ENCODE assay signal across 8 cellular contexts in the genomic region with DNA sequence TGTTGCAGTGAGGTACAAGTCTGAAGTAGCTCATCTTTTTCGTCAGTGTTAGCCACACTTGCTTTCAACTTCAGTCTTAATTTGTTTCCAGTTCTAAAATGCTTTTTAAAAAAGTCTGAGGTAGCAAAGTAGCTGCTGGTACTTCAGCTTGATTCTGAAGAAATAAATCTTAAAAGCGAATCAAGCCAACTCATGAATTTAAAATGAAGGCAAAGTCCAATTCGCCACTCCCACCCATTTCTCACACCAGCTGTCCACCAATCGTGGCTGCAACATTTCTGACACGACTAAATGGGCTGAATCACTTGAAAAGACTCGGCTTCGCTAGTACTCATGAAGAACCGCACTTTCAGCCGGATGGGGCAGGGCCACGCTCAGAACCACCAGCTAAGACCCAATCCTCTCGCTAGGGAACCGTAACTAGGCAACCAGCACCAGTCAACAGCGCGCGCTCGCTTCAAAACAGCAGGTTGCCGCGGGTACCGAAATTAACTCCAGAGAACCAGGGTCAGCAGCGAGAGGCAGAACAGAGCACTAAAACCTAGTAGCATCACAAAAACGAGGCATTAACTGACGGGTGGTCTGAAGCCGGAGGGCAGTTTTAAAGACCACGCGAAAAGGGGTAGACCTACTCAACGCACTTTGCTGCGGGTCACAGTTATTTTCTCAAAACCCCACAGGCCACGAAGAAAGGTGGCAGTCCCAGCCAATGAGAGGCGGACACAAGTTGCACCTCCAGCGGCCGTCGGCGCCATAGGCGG. TPM values are rescaled to one million over a fixed set of nuclear protein-coding genes. Genes with fewer than 3 reads are reported as not detected.
DNase-seq lines count a peak whose midpoint lies in the region; ATAC-seq and TF ChIP-seq lines count a peak whose summit lies in the region.

No MANE protein-coding gene starts in this region.

- H3F3A ChIP-seq in neural cell (ENCODE audit: insufficient read depth, low read length, poor library complexity, severe bottlenecking): peaks cover 9% of the 10 kb centered on the region

- H3K4me3 Mint-ChIP-seq in CD8-positive, alpha-beta memory T cell: peak overlapping the region; percentile 94 to 98 (median 98)
- H3K4me3 Mint-ChIP-seq in stimulated activated naive CD8-positive, alpha-beta T cell treated with anti-CD3 and anti-CD28 coated beads, Interleukin-15, amount 100 ng/mL, for 72 hours: peak overlapping the region; percentile 94 to 98

- peaks cover 50% of the 10 kb centered on the region for H3K79me2 ChIP-seq in neural cell (replicated peaks; ENCODE audit: insufficient read depth, low read length)

- H3K27me3 Mint-ChIP-seq in CD8-positive, alpha-beta memory T cell: peaks cover 0 to 19% of the 10 kb centered on the region in 2 donors
- no peaks in the 10 kb centered on the region for H3K27me3 Mint-ChIP-seq in stimulated activated naive CD8-positive, alpha-beta T cell treated with anti-CD3 and anti-CD28 coated beads, Interleukin-15, amount 100 ng/mL, for 72 hours

- H3K27ac ChIP-seq in CD8-positive, alpha-beta memory T cell (ENCODE audit: low read depth, low read length): peak overlapping the region; percentile 100
- H3K27ac ChIP-seq in HUES64 (ENCODE audit: low read depth, low read length) (peak overlapping the region; percentile 99), RWPE1 (peak overlapping the region; percentile 97), neural cell (ENCODE audit: low read length) (peak overlapping the region; percentile 100)

- peaks cover 0 to 7% (median 3%) of the 10 kb centered on the region in 5 donors for H3K9me3 Mint-ChIP-seq in CD8-positive, alpha-beta memory T cell
- no peaks in the 10 kb centered on the region for H3K9me3 Mint-ChIP-seq in stimulated activated naive CD8-positive, alpha-beta T cell treated with anti-CD3 and anti-CD28 coated beads, Interleukin-15, amount 100 ng/mL, for 72 hours

- TF ChIP-seq CTCF in RWPE1 (conservative IDR thresholded peaks at IDR 0.05; ENCODE audit: low read depth) (no peak; the same call in 1 of the 2 replicates), foreskin fibroblast (IDR thresholded peaks at IDR 0.05; ENCODE audit: low read depth, low read length) (no peak), neural cell (IDR thresholded peaks at IDR 0.05; ENCODE audit: poor library complexity, severe bottlenecking) (peak; percentile 74)

- no peak overlapping the region for H2AFZ ChIP-seq in neural cell (ENCODE audit: low read depth, low read length)

- POLR2A ChIA-PET in CD8-positive, alpha-beta memory T cell (lab: Charles Lee): interaction anchor here (0.6 to 6.0 kb wide), 13 partner anchors 8 to 1579 kb away, joined by 3 to 74 read pairs (median 5); partner anchors contain the start of genes AHI1, HBS1L and MTFR2
- POLR2A ChIA-PET in RWPE1 (lab: Yijun Ruan, JAX; ENCODE audit: low non-redundant PET): interaction anchor here (0.9 kb wide), 1 partner anchor 342 kb away, joined by 3 read pairs; no protein-coding TSS in a partner anchor

- H3K4me1 ChIP-seq in CD8-positive, alpha-beta memory T cell (ENCODE audit: insufficient read depth, low read length): peaks cover 67% of the 10 kb centered on the region
- peaks cover 23% of the 10 kb centered on the region for H3K4me1 ChIP-seq in HUES64 (ENCODE audit: insufficient read depth, low read length)

- no peaks in the 10 kb centered on the region for H3K27me3 ChIP-seq in CD8-positive, alpha-beta memory T cell (ENCODE audit: insufficient read depth, low read length, poor library complexity, severe bottlenecking)
- H3K27me3 ChIP-seq in HUES64 (ENCODE audit: insufficient read depth, low read length): no peaks in the 10 kb centered on the region
- no peaks in the 10 kb centered on the region for H3K27me3 ChIP-seq in neural cell (ENCODE audit: insufficient read depth, low read depth, low read length)

- H3K9ac ChIP-seq in HUES64 (ENCODE audit: low read depth, low read length) (peak overlapping the region; percentile 100), neural cell (ENCODE audit: low read length) (peak overlapping the region; percentile 100)

- peaks cover 0 to 44% (median 7%) of the 10 kb centered on the region in 3 donors for H3K36me3 Mint-ChIP-seq in CD8-positive, alpha-beta memory T cell

- no peaks in the 10 kb centered on the region for H3K9me3 ChIP-seq in CD8-positive, alpha-beta memory T cell (ENCODE audit: low read length)
- H3K9me3 ChIP-seq in HUES64 (ENCODE audit: insufficient read depth, low read depth, low read length) (no peaks in the 10 kb centered on the region), neural cell (ENCODE audit: low read length) (no peaks in the 10 kb centered on the region)

- peak; percentile 27 for ATAC-seq in GM21423 (IDR thresholded peaks at IDR 0.05; ENCODE audit: unreplicated experiment)
- ATAC-seq in stimulated activated naive CD8-positive, alpha-beta T cell treated with anti-CD3 and anti-CD28 coated beads, Interleukin-15, amount 100 ng/mL, for 72 hours: peak; percentile 68

- H4K20me1 ChIP-seq in neural cell (ENCODE audit: insufficient read depth): peaks cover 25% of the 10 kb centered on the region

- peak overlapping the region; percentile 99 to 100 (median 100) for H3K27ac Mint-ChIP-seq in CD8-positive, alpha-beta memory T cell
- H3K27ac Mint-ChIP-seq in stimulated activated naive CD8-positive, alpha-beta T cell treated with anti-CD3 and anti-CD28 coated beads, Interleukin-15, amount 100 ng/mL, for 72 hours: peak overlapping the region; percentile 100

- WGBS in HUES64: under 1% methylated on average over 34 of the region's 34 CpGs

- H3K4me2 ChIP-seq in neural cell (ENCODE audit: low read length): peak overlapping the region; percentile 47

- no peaks in the 10 kb centered on the region for H3K36me3 ChIP-seq in CD8-positive, alpha-beta memory T cell (ENCODE audit: insufficient read depth, low read length)
- H3K36me3 ChIP-seq in HUES64 (ENCODE audit: insufficient read depth, low read length) (no peaks in the 10 kb centered on the region), neural cell (ENCODE audit: insufficient read depth, low read length) (no peaks in the 10 kb centered on the region)

- peak; percentile 87 to 98 (median 96) for DNase-seq in CD8-positive, alpha-beta memory T cell
- DNase-seq in RWPE1 (ENCODE audit: low spot score) (peak; percentile 81), foreskin fibroblast (peak; percentile 91 to 95)
- DNase-seq in activated gamma-delta T cell treated with anti-CD3 and anti-CD28 coated beads, Interleukin-2, amount 50 U/mL, for 16 hours (ENCODE audit: low read depth): peak; percentile 85
- DNase-seq in stimulated activated naive CD8-positive, alpha-beta T cell treated with anti-CD3 and anti-CD28 coated beads, Interleukin-15, amount 100 ng/mL, for 72 hours: peak; percentile 81 to 89

- TF ChIP-seq RAD21 in neural cell (conservative IDR thresholded peaks at IDR 0.05): no peak

- peaks cover 62 to 81% (median 68%) of the 10 kb centered on the region in 3 donors for H3K4me1 Mint-ChIP-seq in CD8-positive, alpha-beta memory T cell
- peaks cover 68% of the 10 kb centered on the region for H3K4me1 Mint-ChIP-seq in stimulated activated naive CD8-positive, alpha-beta T cell treated with anti-CD3 and anti-CD28 coated beads, Interleukin-15, amount 100 ng/mL, for 72 hours

- H3K9me2 ChIP-seq in neural cell (ENCODE audit: insufficient read depth, low read length): no peaks in the 10 kb centered on the region

- peak overlapping the region; percentile 97 for H3K4me3 ChIP-seq in CD8-positive, alpha-beta memory T cell (ENCODE audit: low read length)
- peak overlapping the region; percentile 99 for H3K4me3 ChIP-seq in HUES64 (ENCODE audit: low read length)
- H3K4me3 ChIP-seq in foreskin fibroblast (ENCODE audit: low read depth in 1 of 2, low read length in 2 of 2): peak overlapping the region; percentile 97
- peak overlapping the region; percentile 78 for H3K4me3 ChIP-seq in neural cell (ENCODE audit: low read length)

- no peak for TF ChIP-seq EP300 in neural cell (conservative IDR thresholded peaks at IDR 0.05; ENCODE audit: poor library complexity, severe bottlenecking)

- CTCF ChIA-PET in CD8-positive, alpha-beta memory T cell (lab: Charles Lee): interaction anchor here (0.8 to 3.9 kb wide), 7 partner anchors 20 to 262 kb away, joined by 3 to 21 read pairs (median 5); partner anchors contain the start of genes MAP7 and MTFR2
- CTCF ChIA-PET in RWPE1 (lab: Yijun Ruan, JAX): interaction anchor here (0.6 to 1.2 kb wide), 3 partner anchors 15 to 260 kb away, joined by 3 read pairs; no protein-coding TSS in a partner anchor

TF ChIP-seq in neural cell, 6 proteins besides CTCF, POLR2A, EP300 and RAD21 (continues in another document):
- TF ChIP-seq POLR2AphosphoS5 (IDR thresholded peaks at IDR 0.05) (peak; percentile 22), MXI1 (conservative IDR thresholded peaks at IDR 0.05; ENCODE audit: poor library complexity, severe bottlenecking) (peak; percentile 54), SMC3 (conservative IDR thresholded peaks at IDR 0.05; ENCODE audit: poor library complexity) (peak; percentile 56)

RNA-seq across cellular contexts. Expression of gene BCLAF1, which starts 0.9 kb away (rescaled TPM):
- 100 to 1,000 TPM; 247 to 269 TPM for total RNA-seq in CD8-positive, alpha-beta memory T cell
- 130 TPM for polyA plus RNA-seq in CD8-positive, alpha-beta memory T cell
- polyA plus RNA-seq in HUES64 (2013, experiment 1 of 2): 168 TPM
- 151 TPM for polyA plus RNA-seq in HUES64 (2013, experiment 2 of 2)
- 113 and 151 TPM in 2 replicates for polyA plus RNA-seq in neural cell
- polyA minus RNA-seq in neural cell: 299 and 365 TPM in 2 replicates

RNA-seq across cellular contexts. Expression of gene MTFR2, which starts 38.6 kb away (rescaled TPM):
- total RNA-seq in CD8-positive, alpha-beta memory T cell: 10 to 100 TPM; 18.8 to 21.7 TPM
- 0.69 TPM for polyA plus RNA-seq in CD8-positive, alpha-beta memory T cell
- 10.4 TPM for polyA plus RNA-seq in HUES64 (2013, experiment 1 of 2)
- polyA plus RNA-seq in HUES64 (2013, experiment 2 of 2): 10.1 TPM
- 1.4 TPM in 1 of 2 replicates, not detected in the other for polyA plus RNA-seq in neural cell
- polyA minus RNA-seq in neural cell: 2.8 TPM in 1 of 2 replicates, not detected in the other

Comparison
In these comparisons a context has a peak if more than half of its experiments do, and no peak if none do; other contexts are left out.
1. Peak in every context shown above with its lines: DNase-seq, ATAC-seq, H3K4me3 ChIP-seq and H3K27ac ChIP-seq.